In the genomic region with DNA sequence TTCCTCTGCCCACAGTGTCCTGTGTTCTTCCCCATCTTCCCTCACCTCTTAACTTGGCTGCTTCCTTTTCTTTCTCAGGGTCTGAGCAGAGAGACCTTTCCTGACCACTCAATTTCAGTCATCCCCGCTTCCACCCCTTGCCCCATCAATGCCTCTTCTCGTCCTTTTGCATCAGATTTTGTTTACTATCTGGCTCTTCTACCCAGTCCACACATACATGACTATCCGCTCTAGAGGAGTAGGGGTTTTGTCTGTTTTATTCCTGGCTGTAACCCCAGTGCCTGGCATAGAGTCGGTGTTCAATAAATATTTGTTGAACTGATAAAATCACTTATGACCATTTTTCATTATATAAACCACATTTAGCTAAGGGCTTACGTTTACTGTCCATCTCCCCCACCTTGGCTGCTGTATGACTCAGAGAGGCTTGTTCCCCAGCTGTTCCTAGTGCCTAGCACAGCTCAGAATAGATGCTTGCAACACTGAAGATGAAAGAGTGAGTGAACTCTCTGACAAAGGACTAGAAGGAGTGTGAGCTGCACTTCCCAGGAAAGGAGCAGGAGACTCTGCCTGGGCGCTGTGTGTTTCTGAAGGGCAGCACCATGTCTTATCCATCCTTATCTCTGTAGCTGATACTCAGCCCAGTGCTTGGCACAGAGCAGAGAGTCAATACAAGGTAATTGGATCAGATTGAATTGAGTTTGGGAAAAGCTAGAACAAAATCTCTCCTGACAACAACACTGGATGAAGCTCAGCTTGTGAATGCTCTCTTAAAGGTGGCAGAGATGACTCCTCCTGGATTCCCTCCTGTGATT, we compare ENCODE assay signal across 10 cellular contexts. TPM values are rescaled to one million over a fixed set of nuclear protein-coding genes. Genes with fewer than 3 reads are reported as not detected.
A peak's percentile ranks its signal among the peaks of the same experiment; 100 is the strongest.
DNase-seq lines count a peak whose midpoint lies in the region; ATAC-seq, FAIRE-seq and TF ChIP-seq lines count a peak whose summit lies in the region.
"Had no signal": no experiment of that assay in that cellular context is flagged by ENCODE, and none has a peak within 500 bp of the region (broad histone marks: within the 10 kb centered on the region; RNA-seq: fewer than 3 reads in every experiment).

No MANE protein-coding gene starts in this region.

- DNase-seq in activated naive CD8-positive, alpha-beta T cell treated with anti-CD3 and anti-CD28 coated beads for 36 hours = no peak
- DNase-seq in adipocyte (ENCODE audit: low read depth) = peak; percentile 71
- no peak for DNase-seq in upper lobe of left lung
- no peak for DNase-seq in G401 (ENCODE audit: low spot score)
- DNase-seq in iPS-NIHi11 (ENCODE audit: low spot score) = no peak
- no peak for DNase-seq in RWPE1 (ENCODE audit: low spot score)
- DNase-seq: activated CD8-positive, alpha-beta T cell treated with anti-CD3 and anti-CD28 coated beads for 36 hours; NCI-H1436 treated with DMSO at 0.1 percent for 48 hours had no signal

- no peak overlapping the region for H3K9ac ChIP-seq in adipocyte (ENCODE audit: low read length)

- in situ Hi-C loops in G401 (cut with HindIII; ENCODE audit: low sequenced_read_pairs) = no loop called here

- H3K27ac ChIP-seq in upper lobe of left lung (no peak overlapping the region), RWPE1 (no peak overlapping the region)

- H3K36me3 ChIP-seq in adipocyte (ENCODE audit: control insufficient read depth, insufficient read depth, low read length, severe bottlenecking) = no peaks in the 10 kb centered on the region
- no peaks in the 10 kb centered on the region for H3K36me3 ChIP-seq in upper lobe of left lung

- peaks cover 20% of the 10 kb centered on the region for H3K36me3 Mint-ChIP-seq in activated naive CD8-positive, alpha-beta T cell
- peaks cover 75% of the 10 kb centered on the region for H3K36me3 Mint-ChIP-seq in activated naive CD8-positive, alpha-beta T cell treated with anti-CD3 and anti-CD28 coated beads for 36 hours

- H3K4me3 ChIP-seq in adipocyte (ENCODE audit: low read length) = no peak overlapping the region
- no peak overlapping the region for H3K4me3 ChIP-seq in upper lobe of left lung

- H3K9me3 ChIP-seq in adipocyte (ENCODE audit: control insufficient read depth, low read length) (no peaks in the 10 kb centered on the region), upper lobe of left lung (no peaks in the 10 kb centered on the region)

- no peak for TF ChIP-seq EP300 in upper lobe of left lung (IDR thresholded peaks at IDR 0.05)

- no peaks in the 10 kb centered on the region for H3K9me3 Mint-ChIP-seq in activated naive CD8-positive, alpha-beta T cell (ENCODE audit: low read depth)
- no peaks in the 10 kb centered on the region for H3K9me3 Mint-ChIP-seq in activated naive CD8-positive, alpha-beta T cell treated with anti-CD3 and anti-CD28 coated beads for 36 hours

- H3K4me3 Mint-ChIP-seq in activated naive CD8-positive, alpha-beta T cell = no peak overlapping the region
- H3K4me3 Mint-ChIP-seq in activated naive CD8-positive, alpha-beta T cell treated with anti-CD3 and anti-CD28 coated beads for 36 hours = no peak overlapping the region
- H3K4me3 Mint-ChIP-seq: activated CD8-positive, alpha-beta T cell treated with anti-CD3 and anti-CD28 coated beads for 36 hours had no signal

- POLR2A ChIA-PET in RWPE1 (lab: Yijun Ruan, JAX; ENCODE audit: low non-redundant PET) = no interaction called here

- CTCF ChIA-PET in RWPE1 (lab: Yijun Ruan, JAX) = interaction anchor here (0.6 kb wide), 1 partner anchor 1027 kb away, joined by 3 read pairs; no protein-coding TSS in a partner anchor

- H3K27me3 ChIP-seq in adipocyte (replicated peaks; ENCODE audit: control insufficient read depth, insufficient read depth, low read length) (no peaks in the 10 kb centered on the region), upper lobe of left lung (no peaks in the 10 kb centered on the region)

- H3K27me3 Mint-ChIP-seq in activated naive CD8-positive, alpha-beta T cell = no peaks in the 10 kb centered on the region
- H3K27me3 Mint-ChIP-seq in activated naive CD8-positive, alpha-beta T cell treated with anti-CD3 and anti-CD28 coated beads for 36 hours = no peaks in the 10 kb centered on the region
- H3K27me3 Mint-ChIP-seq: activated CD8-positive, alpha-beta T cell treated with anti-CD3 and anti-CD28 coated beads for 36 hours had no signal

- H3K4me1 Mint-ChIP-seq in activated naive CD8-positive, alpha-beta T cell (ENCODE audit: low read depth) = peaks cover 34% of the 10 kb centered on the region
- peaks cover 13% of the 10 kb centered on the region for H3K4me1 Mint-ChIP-seq in activated naive CD8-positive, alpha-beta T cell treated with anti-CD3 and anti-CD28 coated beads for 36 hours

- peak; percentile 55 for FAIRE-seq in islet of Langerhans (lab: Jason Lieb, UNC)

- peak overlapping the region; percentile 24 for H3K27ac Mint-ChIP-seq in activated naive CD8-positive, alpha-beta T cell
- no peak overlapping the region for H3K27ac Mint-ChIP-seq in activated naive CD8-positive, alpha-beta T cell treated with anti-CD3 and anti-CD28 coated beads for 36 hours
- H3K27ac Mint-ChIP-seq: activated CD8-positive, alpha-beta T cell treated with anti-CD3 and anti-CD28 coated beads for 36 hours had no signal

- TF ChIP-seq CTCF in upper lobe of left lung (IDR thresholded peaks at IDR 0.05) (no peak), RWPE1 (conservative IDR thresholded peaks at IDR 0.05; ENCODE audit: low read depth) (no peak)

- 61 to 66% methylated on average over 6 of the region's 6 CpGs for WGBS in upper lobe of left lung, 2 donors

- no peak for TF ChIP-seq POLR2A in upper lobe of left lung (IDR thresholded peaks at IDR 0.05)

- H3K4me1 ChIP-seq in adipocyte (ENCODE audit: control insufficient read depth, insufficient read depth, low read length) = peaks cover 13% of the 10 kb centered on the region
- peaks cover 0 to 5% (median 0%) of the 10 kb centered on the region in 4 donors for H3K4me1 ChIP-seq in upper lobe of left lung

- ATAC-seq in upper lobe of left lung (ENCODE audit: low FRiP score in 2 of 2) = peak; percentile 38 to 43
- ATAC-seq: activated CD8-positive, alpha-beta T cell treated with anti-CD3 and anti-CD28 coated beads for 36 hours had no signal

RNA-seq across cellular contexts. Expression of a gene that starts 21.9 kb away (rescaled TPM):
- 10 to 100 TPM; 16.5 to 17.1 TPM for total RNA-seq in activated naive CD8-positive, alpha-beta T cell treated with anti-CD3 and anti-CD28 coated beads for 36 hours
- total RNA-seq in upper lobe of left lung = 10 to 100 TPM; 20.2 to 51.3 (median 28.4) TPM
- 8.6 and 12.4 TPM in 2 replicates for total RNA-seq in G401 (2014; rRNA removed; shearing (Covaris generic))
